Comparison of ENCODE assay signal across 24 cellular contexts in the genomic region with DNA sequence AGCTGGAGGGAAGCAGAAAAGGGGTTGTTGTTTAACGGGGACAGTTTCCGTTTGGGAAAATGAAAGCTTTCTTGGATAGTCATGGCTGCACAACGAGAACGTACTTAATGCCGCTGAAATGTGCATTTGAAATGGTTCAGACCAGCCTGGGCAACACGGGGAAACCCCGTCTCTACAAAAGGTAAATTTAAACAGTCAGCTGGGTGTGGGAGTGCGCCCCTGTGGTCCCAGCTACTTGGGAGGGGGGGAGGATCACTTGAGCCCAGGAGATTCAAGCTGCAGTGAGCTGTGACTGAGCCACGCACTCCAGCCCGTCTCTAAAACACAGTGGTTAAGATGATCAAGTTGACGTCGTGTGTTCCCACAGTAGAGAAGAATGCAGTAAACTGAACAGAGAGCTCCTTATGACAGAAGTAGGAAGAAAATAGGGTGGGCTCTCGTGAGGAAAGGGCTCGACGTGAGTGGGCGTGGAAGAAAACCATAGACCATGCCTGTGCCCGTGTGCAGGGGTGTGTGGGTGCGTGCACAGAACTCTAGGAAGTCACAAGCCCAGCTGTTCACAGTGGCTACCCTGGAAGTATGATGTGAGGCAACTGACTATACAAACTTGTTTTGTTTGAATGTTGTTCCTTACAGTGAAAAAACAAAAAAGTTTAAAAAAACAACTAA. TPM values are rescaled to one million over a fixed set of nuclear protein-coding genes. Genes with fewer than 3 reads are reported as not detected.
A peak's percentile ranks its signal among the peaks of the same experiment; 100 is the strongest.
DNase-seq lines count a peak whose midpoint lies in the region; ATAC-seq, FAIRE-seq and TF ChIP-seq lines count a peak whose summit lies in the region.
"Had no signal": no experiment of that assay in that cellular context is flagged by ENCODE, and none has a peak within 500 bp of the region (broad histone marks: within the 10 kb centered on the region; RNA-seq: fewer than 3 reads in every experiment).

No MANE protein-coding gene starts in this region.

- H3K23ac ChIP-seq in neuronal stem cell (ENCODE audit: low read depth, low read length, poor library complexity): no peak overlapping the region

- peaks cover 41 to 52% (median 49%) of the 10 kb centered on the region in 11 experiments for H3K36me3 ChIP-seq in BLaER1 treated with 17β-estradiol and CSF1 and Interleukin-3, amounts not matched to agents 10 nM and 100 nM
- peaks cover 36 to 53% of the 10 kb centered on the region in 2 donors for H3K36me3 ChIP-seq in neuronal stem cell (replicated peaks in 1 of 2; ENCODE audit: control insufficient read depth in 2 of 2, insufficient read depth in 2 of 2, low read length in 2 of 2)

- H3K4me3 ChIP-seq in BLaER1 treated with 17β-estradiol and CSF1 and Interleukin-3, amounts not matched to agents 10 nM and 100 nM: no peak overlapping the region
- H3K4me3 ChIP-seq in neuronal stem cell (ENCODE audit: low read length in 2 of 2): no peak overlapping the region
- H3K4me3 ChIP-seq: gastrocnemius medialis, lung, testis had no signal

- intact Hi-C loops in left colon (cut with DNase I, micrococcal nuclease): no loop called here

- TF ChIP-seq POLR2A in GM12891 (IDR thresholded peaks at IDR 0.05; ENCODE audit: low read depth, low read length): peak; percentile 19; the same call in 1 of the 2 replicates

- no peak overlapping the region for H2BK120ac ChIP-seq in neuronal stem cell (ENCODE audit: low read depth, low read length)

- H2BK5ac ChIP-seq in neuronal stem cell (ENCODE audit: low read length): peak overlapping the region; percentile 24

- peaks cover 22 to 25% (median 24%) of the 10 kb centered on the region in 10 experiments for H3K4me1 ChIP-seq in BLaER1 treated with 17β-estradiol and CSF1 and Interleukin-3, amounts not matched to agents 10 nM and 100 nM
- no peaks in the 10 kb centered on the region for H3K4me1 ChIP-seq in neuronal stem cell (ENCODE audit: control insufficient read depth in 2 of 2, insufficient read depth in 1 of 2, low read depth in 1 of 2, low read length in 2 of 2)

- peaks cover 44% of the 10 kb centered on the region for H3K36me3 Mint-ChIP-seq in activated T-helper 17 cell treated with anti-CD3 and anti-CD28 coated beads, Interleukin-2, amount 50 U/mL, for 72 hours (ENCODE audit: low read depth)

- H3K9me3 Mint-ChIP-seq in activated T-helper 17 cell treated with anti-CD3 and anti-CD28 coated beads, Interleukin-2, amount 50 U/mL, for 72 hours: no peaks in the 10 kb centered on the region

- peak overlapping the region; percentile 54 to 77 (median 60) for H3K4me2 ChIP-seq in BLaER1 treated with 17β-estradiol and CSF1 and Interleukin-3, amounts not matched to agents 10 nM and 100 nM
- H3K4me2 ChIP-seq in neuronal stem cell (ENCODE audit: insufficient read depth, low read length, poor library complexity, severe bottlenecking): no peak overlapping the region
- H3K4me2 ChIP-seq: KMS-11 had no signal

- H2AFZ ChIP-seq in neuronal stem cell (ENCODE audit: low read length): no peak overlapping the region

- H3K14ac ChIP-seq in neuronal stem cell (ENCODE audit: low read length): no peak overlapping the region

- H2BK15ac ChIP-seq in neuronal stem cell (ENCODE audit: low read length): no peak overlapping the region

- no peak overlapping the region for H3K4ac ChIP-seq in neuronal stem cell (ENCODE audit: low read length)

- H3K9me3 ChIP-seq in BLaER1 treated with 17β-estradiol and CSF1 and Interleukin-3, amounts not matched to agents 10 nM and 100 nM (replicated peaks in 1 of 11): no peaks in the 10 kb centered on the region
- peaks cover 0 to 6% of the 10 kb centered on the region in 2 donors for H3K9me3 ChIP-seq in neuronal stem cell (replicated peaks in 1 of 2; ENCODE audit: control insufficient read depth in 2 of 2, insufficient read depth in 1 of 2, low read depth in 1 of 2, low read length in 2 of 2)
- H3K9me3 ChIP-seq: gastrocnemius medialis, testis had no signal

- FAIRE-seq in GM12891 (lab: Jason Lieb, UNC): peak; percentile 91
- FAIRE-seq: H1 had no signal

- peak overlapping the region; percentile 56 for H3K27ac Mint-ChIP-seq in activated T-helper 17 cell treated with anti-CD3 and anti-CD28 coated beads, Interleukin-2, amount 50 U/mL, for 72 hours

- no peaks in the 10 kb centered on the region for H3K27me3 ChIP-seq in BLaER1 treated with 17β-estradiol and CSF1 and Interleukin-3, amounts not matched to agents 10 nM and 100 nM
- H3K27me3 ChIP-seq in neuronal stem cell (ENCODE audit: control insufficient read depth in 3 of 3, insufficient read depth in 3 of 3, low read depth in 1 of 3, low read length in 3 of 3): no peaks in the 10 kb centered on the region
- H3K27me3 ChIP-seq: testis had no signal

- H3K18ac ChIP-seq in neuronal stem cell (ENCODE audit: low read length): no peak overlapping the region

- H3K4me1 Mint-ChIP-seq in activated T-helper 17 cell treated with anti-CD3 and anti-CD28 coated beads, Interleukin-2, amount 50 U/mL, for 72 hours: peaks cover 6% of the 10 kb centered on the region

- peaks cover 2% of the 10 kb centered on the region for H3K79me1 ChIP-seq in neuronal stem cell (ENCODE audit: low read depth, low read length)

- no peak overlapping the region for H2BK12ac ChIP-seq in neuronal stem cell (ENCODE audit: low read length)

- H3K4me3 Mint-ChIP-seq in activated T-helper 17 cell treated with anti-CD3 and anti-CD28 coated beads, Interleukin-2, amount 50 U/mL, for 72 hours: peak overlapping the region; percentile 12

- DNase-seq in GM12891 (ENCODE audit: insufficient read length, low spot score) (no peak), neuronal stem cell (ENCODE audit: low spot score) (no peak), left colon (no peak), DMS 273 (lab: John Stamatoyannopoulos, UW; ENCODE audit: unreplicated experiment) (no peak)
- DNase-seq: activated CD4-positive, alpha-beta T cell treated with anti-CD3 and anti-CD28 coated beads for 48 hours; activated CD8-positive, alpha-beta memory T cell treated with anti-CD3 and anti-CD28 coated beads, Interleukin-2, amount 50 U/mL, for 4 hours; activated gamma-delta T cell treated with Interleukin-2 at 50 U/mL for 16 hours; amygdala; gastrocnemius medialis; islet precursor cell; NCI-H187 treated with DMSO at 0.1 percent for 48 hours; NCI-H226; NCI-H774; occipital lobe; testis had no signal

- no peak overlapping the region for H4K8ac ChIP-seq in neuronal stem cell (ENCODE audit: low read depth, low read length)

- no peak overlapping the region for H4K91ac ChIP-seq in neuronal stem cell (ENCODE audit: low read depth, low read length, poor library complexity)

- H3K9ac ChIP-seq in BLaER1 treated with 17β-estradiol and CSF1 and Interleukin-3, amounts not matched to agents 10 nM and 100 nM: peak overlapping the region in 6 of 11 experiments; percentile 1 to 47 (median 20); a peak in 7 of 22 replicates
- H3K9ac ChIP-seq in neuronal stem cell (ENCODE audit: low read depth, low read length, poor library complexity): no peak overlapping the region
- H3K9ac ChIP-seq: KMS-11 had no signal

- H3K27me3 Mint-ChIP-seq in activated T-helper 17 cell treated with anti-CD3 and anti-CD28 coated beads, Interleukin-2, amount 50 U/mL, for 72 hours: no peaks in the 10 kb centered on the region

- H2AK5ac ChIP-seq in neuronal stem cell (ENCODE audit: low read depth, low read length): no peak overlapping the region

- peaks cover 0 to 8% (median 0%) of the 10 kb centered on the region in 11 experiments; a peak in 4 of 22 replicates for H4K20me1 ChIP-seq in BLaER1 treated with 17β-estradiol and CSF1 and Interleukin-3, amounts not matched to agents 10 nM and 100 nM

- ATAC-seq in activated T-helper 17 cell treated with anti-CD3 and anti-CD28 coated beads, Interleukin-2, amount 50 U/mL, for 72 hours (replicated peaks): no peak
- ATAC-seq in HG03439 (IDR thresholded peaks at IDR 0.05; ENCODE audit: unreplicated experiment) (no peak), left colon (no peak)
- ATAC-seq: gastrocnemius medialis had no signal

- peak overlapping the region in 9 of 11 experiments; percentile 2 to 50 (median 25); a peak in 12 of 22 replicates for H3K27ac ChIP-seq in BLaER1 treated with 17β-estradiol and CSF1 and Interleukin-3, amounts not matched to agents 10 nM and 100 nM
- no peak overlapping the region for H3K27ac ChIP-seq in neuronal stem cell (replicated peaks; ENCODE audit: low read length)
- H3K27ac ChIP-seq: gastrocnemius medialis, KMS-11, testis had no signal

- WGBS in neuronal stem cell (ENCODE audit: extremely low coverage in 2 of 2, insufficient read length in 2 of 2, insufficient replicate concordance in 1 of 2), 2 donors: no CpG with 5 or more reads among the region's 18 CpGs

TF ChIP-seq in GM12891, 5 proteins besides CTCF, POLR2A, EP300 and RAD21:
- TF ChIP-seq SPI1 (IDR thresholded peaks at IDR 0.05; ENCODE audit: low read depth, low read length): no peak
- TF ChIP-seq POU2F2 (IDR thresholded peaks at IDR 0.05; ENCODE audit: low read depth, low read length): 0 out of 2 replicates have a peak, but pooled peaks have one; percentile 13
- no peak for TF ChIP-seq TAF1 (IDR thresholded peaks at IDR 0.05; ENCODE audit: low read depth, low read length)
- no peak for TF ChIP-seq POLR2AphosphoS5 (IDR thresholded peaks at IDR 0.05; ENCODE audit: low read depth, low read length)

RNA-seq across cellular contexts. Expression of gene FUOM, which starts 4.1 kb away (rescaled TPM):
- 15.4 TPM for polyA plus RNA-seq in GM12891 (2012; ENCODE audit: low read depth, missing spikeins)
- total RNA-seq in activated T-helper 17 cell treated with anti-CD3 and anti-CD28 coated beads, Interleukin-2, amount 50 U/mL, for 72 hours: 10 to 100 TPM; 13.8 to 21.9 TPM
- polyA plus RNA-seq in neuronal stem cell (2013, experiment 1 of 2): 16.2 TPM
- 16.5 TPM for polyA plus RNA-seq in neuronal stem cell (2013, experiment 2 of 2)
- 10 to 100 TPM; 25.5 to 28.7 TPM for total RNA-seq in left colon

RNA-seq across cellular contexts. Expression of gene ECHS1, which starts 11.2 kb away (rescaled TPM):
- polyA plus RNA-seq in GM12891 (2012; ENCODE audit: low read depth, missing spikeins): 71.8 TPM
- 10 to 100 TPM; 61.3 to 73.8 TPM for total RNA-seq in activated T-helper 17 cell treated with anti-CD3 and anti-CD28 coated beads, Interleukin-2, amount 50 U/mL, for 72 hours
- 61.5 TPM for polyA plus RNA-seq in neuronal stem cell (2013, experiment 1 of 2)
- 63.2 TPM for polyA plus RNA-seq in neuronal stem cell (2013, experiment 2 of 2)
- total RNA-seq in left colon: 100 to 1,000 TPM; 173 to 205 TPM

RNA-seq across cellular contexts. Expression of gene PRAP1, which starts 14.7 kb away (rescaled TPM):
- not detected for polyA plus RNA-seq in GM12891 (2012; ENCODE audit: low read depth, missing spikeins)
- not detected for total RNA-seq in activated T-helper 17 cell treated with anti-CD3 and anti-CD28 coated beads, Interleukin-2, amount 50 U/mL, for 72 hours
- 0.52 TPM for polyA plus RNA-seq in neuronal stem cell (2013, experiment 1 of 2)
- polyA plus RNA-seq in neuronal stem cell (2013, experiment 2 of 2): 0.43 TPM
- total RNA-seq in left colon: 100 to 1,000 TPM in 1 of 2 donors, 10 to 100 TPM in 1; 48.3 to 244 TPM
- total RNA-seq: H1, occipital lobe, OCI-LY7, Right ventricle myocardium superior had no signal
- polyA plus RNA-seq: esophagus, lung had no signal

RNA-seq across cellular contexts. Expression of gene PAOX, which starts 17.2 kb away (rescaled TPM):
- 5.3 TPM for polyA plus RNA-seq in GM12891 (2012; ENCODE audit: low read depth, missing spikeins)
- 1 to 10 TPM; 3.0 to 9.2 TPM for total RNA-seq in activated T-helper 17 cell treated with anti-CD3 and anti-CD28 coated beads, Interleukin-2, amount 50 U/mL, for 72 hours
- polyA plus RNA-seq in neuronal stem cell (2013, experiment 1 of 2): 6.1 TPM
- polyA plus RNA-seq in neuronal stem cell (2013, experiment 2 of 2): 5.9 TPM
- total RNA-seq in left colon: 10 to 100 TPM in 1 of 2 donors, 1 to 10 TPM in 1; 9.3 to 10.5 TPM

RNA-seq across cellular contexts. Expression of gene CALY, which starts 25.2 kb away (rescaled TPM):
- not detected for polyA plus RNA-seq in GM12891 (2012; ENCODE audit: low read depth, missing spikeins)
- total RNA-seq in activated T-helper 17 cell treated with anti-CD3 and anti-CD28 coated beads, Interleukin-2, amount 50 U/mL, for 72 hours: not detected
- polyA plus RNA-seq in neuronal stem cell (2013, experiment 1 of 2): 9.4 TPM
- 11.0 TPM for polyA plus RNA-seq in neuronal stem cell (2013, experiment 2 of 2)
- 1 to 10 TPM in 1 of 2 donors, under 1 TPM in 1; 0.43 to 1.6 TPM for total RNA-seq in left colon
- total RNA-seq: gastrocnemius medialis, lung, OCI-LY7, Right ventricle myocardium superior had no signal
- polyA plus RNA-seq: lung had no signal

Comparison
In these comparisons a context has a peak if more than half of its experiments do, and no peak if none do; other contexts are left out.
1. RNA of gene PRAP1, which starts 14.7 kb away (total RNA-seq): 48.3 to 244 TPM in left colon; not detected in activated T-helper 17 cell treated with anti-CD3 and anti-CD28 coated beads, Interleukin-2, amount 50 U/mL, for 72 hours; every median in the first group is over 10 times any median in the second.